ENCODE assay signal across 8 cellular contexts in genomic region chr5:32443541-32444190, GRCh38. TPM values are rescaled to one million over a fixed set of nuclear protein-coding genes. Genes with fewer than 3 reads are reported as not detected.
DNase-seq lines count a peak whose midpoint lies in the region; ATAC-seq and TF ChIP-seq lines count a peak whose summit lies in the region.

No MANE protein-coding gene starts in this region.

- 0 to 1% (median 1%) methylated on average over 29 to 61 of the region's 61 CpGs for WGBS in stomach, 5 donors

- no peak for TF ChIP-seq POLR2A in stomach (IDR thresholded peaks at IDR 0.05)

- H3K36me3 Mint-ChIP-seq in activated T-cell treated with anti-CD3 and anti-CD28 coated beads, Interleukin-2, amount 50 U/mL, for 72 hours (ENCODE audit: insufficient read depth in 2 of 2), result peaks cover 9 to 22% of the 10 kb centered on the region in 2 donors
- peaks cover 8% of the 10 kb centered on the region for H3K36me3 Mint-ChIP-seq in natural killer cell treated with Interleukin-12 subunit alpha and Interleukin-12 subunit beta and Interleukin-15 and Interleukin-18, amount 100 ng/mL, for 72 hours

- no peaks in the 10 kb centered on the region for H3K36me3 ChIP-seq in stomach

- H3K4me1 Mint-ChIP-seq in activated T-cell treated with anti-CD3 and anti-CD28 coated beads, Interleukin-2, amount 50 U/mL, for 72 hours (ENCODE audit: low read depth), result peaks cover 47% of the 10 kb centered on the region
- peaks cover 22 to 26% of the 10 kb centered on the region in 2 donors for H3K4me1 Mint-ChIP-seq in natural killer cell treated with Interleukin-12 subunit alpha and Interleukin-12 subunit beta and Interleukin-15 and Interleukin-18, amount 100 ng/mL, for 72 hours (ENCODE audit: low read depth in 2 of 2)

- H3K27ac ChIP-seq in stomach, result peak overlapping the region; percentile 91 to 99 (median 97)

- H3K27ac Mint-ChIP-seq in activated T-cell treated with anti-CD3 and anti-CD28 coated beads, Interleukin-2, amount 50 U/mL, for 72 hours, result peak overlapping the region; percentile 97
- H3K27ac Mint-ChIP-seq in natural killer cell treated with Interleukin-12 subunit alpha and Interleukin-12 subunit beta and Interleukin-15 and Interleukin-18, amount 100 ng/mL, for 72 hours, result peak overlapping the region; percentile 96 to 99

- no peaks in the 10 kb centered on the region for H3K27me3 ChIP-seq in stomach

- no peaks in the 10 kb centered on the region for H3K9me3 ChIP-seq in stomach

- H3K27me3 Mint-ChIP-seq in activated T-cell treated with anti-CD3 and anti-CD28 coated beads, Interleukin-2, amount 50 U/mL, for 72 hours (ENCODE audit: low read depth), result peaks cover 6% of the 10 kb centered on the region
- H3K27me3 Mint-ChIP-seq in natural killer cell treated with Interleukin-12 subunit alpha and Interleukin-12 subunit beta and Interleukin-15 and Interleukin-18, amount 100 ng/mL, for 72 hours, result no peaks in the 10 kb centered on the region

- peaks cover 0 to 1% of the 10 kb centered on the region in 2 donors for H3K9me3 Mint-ChIP-seq in activated T-cell treated with anti-CD3 and anti-CD28 coated beads, Interleukin-2, amount 50 U/mL, for 72 hours
- H3K9me3 Mint-ChIP-seq in natural killer cell treated with Interleukin-12 subunit alpha and Interleukin-12 subunit beta and Interleukin-15 and Interleukin-18, amount 100 ng/mL, for 72 hours, result no peaks in the 10 kb centered on the region

- H3K4me3 Mint-ChIP-seq in activated T-cell treated with anti-CD3 and anti-CD28 coated beads, Interleukin-2, amount 50 U/mL, for 72 hours, result peak overlapping the region; percentile 95 to 96
- H3K4me3 Mint-ChIP-seq in natural killer cell treated with Interleukin-12 subunit alpha and Interleukin-12 subunit beta and Interleukin-15 and Interleukin-18, amount 100 ng/mL, for 72 hours, result peak overlapping the region; percentile 94

- ATAC-seq in HG02938 (IDR thresholded peaks at IDR 0.05; ENCODE audit: unreplicated experiment), result peak; percentile 23
- ATAC-seq in activated T-cell treated with anti-CD3 and anti-CD28 coated beads, Interleukin-2, amount 50 U/mL, for 72 hours (replicated peaks in 1 of 2), result peak; percentile 39 to 45
- ATAC-seq in natural killer cell treated with Interleukin-12 subunit alpha and Interleukin-12 subunit beta and Interleukin-15 and Interleukin-18, amount 100 ng/mL, for 72 hours, result peak; percentile 71 to 79

- TF ChIP-seq EP300 in stomach (IDR thresholded peaks at IDR 0.05), result no peak

- H3K4me3 ChIP-seq in fibroblast of mammary gland (ENCODE audit: control insufficient read depth, low read depth, low read length) (peak overlapping the region; percentile 76), stomach (peak overlapping the region; percentile 78 to 92 (median 83))

- TF ChIP-seq CTCF in fibroblast of mammary gland (conservative IDR thresholded peaks at IDR 0.05; ENCODE audit: control insufficient read depth, insufficient read depth, low read depth, low read length), result no peak
- TF ChIP-seq CTCF in stomach (IDR thresholded peaks at IDR 0.05), result no peak

- intact Hi-C loops in stomach (cut with DNase I; ENCODE audit: low total_unique reads), result no loop called here

- H3K4me1 ChIP-seq in stomach, result peaks cover 35 to 57% (median 49%) of the 10 kb centered on the region in 4 donors

- DNase-seq in SHP77 (lab: John Stamatoyannopoulos, UW) (peak; percentile 24 to 39), SHP77 treated with DMSO at 0.1 percent for 48 hours (lab: John Stamatoyannopoulos, UW) (no peak), NCI-H69 (lab: John Stamatoyannopoulos, UW) (peak; percentile 72), fibroblast of mammary gland (ENCODE audit: low read depth) (peak; percentile 17), stomach (no peak)
- peak; percentile 51 to 59 for DNase-seq in activated T-cell treated with anti-CD3 and anti-CD28 coated beads, Interleukin-2, amount 50 U/mL, for 72 hours
- peak; percentile 73 for DNase-seq in natural killer cell treated with Interleukin-12 subunit alpha and Interleukin-12 subunit beta and Interleukin-15 and Interleukin-18, amount 100 ng/mL, for 72 hours (ENCODE audit: low spot score)

RNA-seq across cellular contexts. Expression of gene ZFR, which starts 0.9 kb away (rescaled TPM):
- total RNA-seq in activated T-cell treated with anti-CD3 and anti-CD28 coated beads, Interleukin-2, amount 50 U/mL, for 72 hours, result 10 to 100 TPM; 82.7 to 85.8 TPM
- 10 to 100 TPM; 58.2 to 70.5 TPM for total RNA-seq in natural killer cell treated with Interleukin-12 subunit alpha and Interleukin-12 subunit beta and Interleukin-15 and Interleukin-18, amount 100 ng/mL, for 72 hours
- 100 to 1,000 TPM in 1 of 5 donors, 10 to 100 TPM in 4; 24.3 to 110 (median 75.1) TPM for total RNA-seq in stomach
- 10 to 100 TPM; 21.8 to 30.4 (median 25.3) TPM for polyA plus RNA-seq in stomach

Comparison
In these comparisons a context has a peak if more than half of its experiments do, and no peak if none do; other contexts are left out.
1. DNase-seq: peak in SHP77 (2 of 2), NCI-H69 (single experiment), activated T-cell treated with anti-CD3 and anti-CD28 coated beads, Interleukin-2, amount 50 U/mL, for 72 hours (2 of 2), fibroblast of mammary gland (single experiment) and natural killer cell treated with Interleukin-12 subunit alpha and Interleukin-12 subunit beta and Interleukin-15 and Interleukin-18, amount 100 ng/mL, for 72 hours (single experiment); none in SHP77 treated with DMSO at 0.1 percent for 48 hours (single experiment) and stomach (single experiment).
2. ATAC-seq: peak in every context shown above with its lines; median percentile 75 in natural killer cell treated with Interleukin-12 subunit alpha and Interleukin-12 subunit beta and Interleukin-15 and Interleukin-18, amount 100 ng/mL, for 72 hours; 42 in activated T-cell treated with anti-CD3 and anti-CD28 coated beads, Interleukin-2, amount 50 U/mL, for 72 hours; 23 in HG02938.